Comparison of ENCODE assay signal across 8 cellular contexts in genomic region chr1:220089650-220090556, GRCh38. TPM values are rescaled to one million over a fixed set of nuclear protein-coding genes. Genes with fewer than 3 reads are reported as not detected.
DNase-seq lines count a peak whose midpoint lies in the region; ATAC-seq and TF ChIP-seq lines count a peak whose summit lies in the region.

BPNT1 (minus strand) TSS chr1:220089788; CDS start chr1:220079846, 9,942 bp downstream.

- H3K36me3 ChIP-seq in right atrium auricular region (no peaks in the 10 kb centered on the region), uterus (no peaks in the 10 kb centered on the region)

- TF ChIP-seq POLR2A in uterus (IDR thresholded peaks at IDR 0.05) = peak; percentile 57 to 59

- DNase-seq in NCI-H187 (lab: John Stamatoyannopoulos, UW) (peak; percentile 82 to 84), T-helper 2 cell (peak; percentile 82 to 96 (median 95)), right atrium auricular region (ENCODE audit: low spot score) (peak; percentile 93), pulmonary artery endothelial cell (ENCODE audit: low read depth, low spot score) (peak; percentile 84), uterus (peak; percentile 91 to 95)

- TF ChIP-seq CTCF in right atrium auricular region (IDR thresholded peaks at IDR 0.05) (no peak), uterus (IDR thresholded peaks at IDR 0.05) (peak in 2 of 4 experiments; percentile 29 to 36)

- H3K9me3 ChIP-seq in right atrium auricular region (no peaks in the 10 kb centered on the region), uterus (no peaks in the 10 kb centered on the region)

- H3K4me3 ChIP-seq in right atrium auricular region (peak within 1 kb of the TSS; percentile 46 to 59), uterus (peak within 1 kb of the TSS; percentile 57 to 76)

- H3K4me1 ChIP-seq in right atrium auricular region (peaks cover 0 to 11% of the 10 kb centered on the region in 2 donors), uterus (peaks cover 0 to 2% of the 10 kb centered on the region in 2 donors)

- H3K27me3 ChIP-seq in right atrium auricular region (no peaks in the 10 kb centered on the region), uterus (no peaks in the 10 kb centered on the region)

- H3K27ac ChIP-seq in angular gyrus (ENCODE audit: low read depth, low read length) (peak within 1 kb of the TSS; percentile 77), right atrium auricular region (peak within 1 kb of the TSS; percentile 34 to 58), uterus (peak within 1 kb of the TSS; percentile 57 to 67)

- intact Hi-C loops in uterus (cut with DNase I; ENCODE audit: low total_unique reads) = no loop called here

- ATAC-seq in GM18498 (IDR thresholded peaks at IDR 0.05; ENCODE audit: unreplicated experiment) (peak; percentile 57), HG02938 (IDR thresholded peaks at IDR 0.05; ENCODE audit: unreplicated experiment) (peak; percentile 60)

RNA-seq across cellular contexts. Expression of gene BPNT1, which starts in this region (rescaled TPM):
- total RNA-seq in right atrium auricular region = 10 to 100 TPM; 14.4 to 20.3 TPM
- 28.2 and 42.5 TPM in 2 replicates for total RNA-seq in pulmonary artery endothelial cell
- 10 to 100 TPM; 12.3 to 28.8 (median 13.5) TPM for total RNA-seq in uterus

Comparison
In these comparisons a context has a peak if more than half of its experiments do, and no peak if none do; other contexts are left out.
1. Peak in every context shown above with its lines: DNase-seq, ATAC-seq, H3K4me3 ChIP-seq and H3K27ac ChIP-seq.